8 cellular contexts compared by ENCODE assay signal in the genomic region with DNA sequence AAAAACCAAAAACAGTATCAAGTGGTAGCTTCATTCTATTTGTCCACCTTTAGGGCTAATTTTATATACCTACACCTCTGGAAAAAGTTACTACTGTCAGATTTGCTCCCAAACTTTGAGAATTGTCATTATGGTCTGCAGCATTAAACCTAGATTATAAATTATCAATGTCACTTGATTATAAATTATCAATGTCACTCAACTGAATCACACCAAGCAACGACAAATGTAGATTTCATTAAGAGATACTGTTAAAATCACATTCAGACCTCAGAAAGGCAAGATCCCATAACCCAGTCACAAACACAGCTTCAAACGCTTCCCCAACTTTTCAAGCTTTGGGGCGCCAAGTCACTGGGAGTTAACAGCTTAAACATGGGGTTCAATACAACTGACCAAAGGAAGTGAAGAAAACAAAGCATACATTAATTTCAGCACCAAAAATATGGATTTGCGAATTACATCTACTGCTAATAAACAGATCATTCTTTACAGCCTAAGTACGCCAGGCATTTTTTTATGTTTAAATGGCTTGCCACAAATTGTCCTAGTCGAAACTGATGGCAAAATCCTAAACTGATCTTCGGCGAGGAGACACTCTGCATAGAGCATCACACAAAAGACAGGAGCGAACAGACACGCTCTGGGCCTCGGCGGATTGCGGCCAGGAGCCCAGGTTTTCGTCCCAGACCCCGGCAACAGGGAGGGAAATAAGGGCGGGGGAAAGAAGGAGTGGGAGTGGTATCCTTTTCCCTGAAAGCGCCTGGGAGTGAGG. TPM values are rescaled to one million over a fixed set of nuclear protein-coding genes. Genes with fewer than 3 reads are reported as not detected.
DNase-seq lines count a peak whose midpoint lies in the region; TF ChIP-seq lines count a peak whose summit lies in the region.

No MANE protein-coding gene starts in this region.

- TF ChIP-seq CTCF in esophagus muscularis mucosa (IDR thresholded peaks at IDR 0.05): no peak

- H3K23ac ChIP-seq in neuronal stem cell (ENCODE audit: low read depth, low read length, poor library complexity): peak overlapping the region; percentile 99

- no peak overlapping the region for H4K91ac ChIP-seq in neuronal stem cell (ENCODE audit: low read depth, low read length, poor library complexity)

- peak overlapping the region; percentile 68 for H3K4me2 ChIP-seq in neuronal stem cell (ENCODE audit: insufficient read depth, low read length, poor library complexity, severe bottlenecking)

- DNase-seq in activated naive CD4-positive, alpha-beta T cell treated with anti-CD3 and anti-CD28 coated beads for 36 hours: no peak
- DNase-seq in activated naive CD4-positive, alpha-beta T cell treated with anti-CD3 and anti-CD28 coated beads, Interleukin-2, amount 50 U/mL, for 16 hours: no peak
- DNase-seq in SJCRH30: peak in 1 of 2 experiments; percentile 7
- DNase-seq in esophagus muscularis mucosa (ENCODE audit: extremely low spot score): no peak
- no peak for DNase-seq in neuronal stem cell (ENCODE audit: low spot score)
- DNase-seq in NCI-H1105 (lab: John Stamatoyannopoulos, UW): no peak
- no peak for DNase-seq in activated gamma-delta T cell (lab: John Stamatoyannopoulos, UW)
- DNase-seq in NCI-H1417 (lab: John Stamatoyannopoulos, UW): no peak

- CTCF ChIA-PET in activated naive CD4-positive, alpha-beta T cell treated with anti-CD3 and anti-CD28 coated beads for 36 hours (lab: Charles Lee): interaction anchor here (1.0 kb wide), 1 partner anchor 10 kb away, joined by 4 read pairs; no protein-coding TSS in a partner anchor

- peak overlapping the region; percentile 94 for H3K9ac ChIP-seq in neuronal stem cell (ENCODE audit: low read depth, low read length, poor library complexity)

- H4K8ac ChIP-seq in neuronal stem cell (ENCODE audit: low read depth, low read length): no peak overlapping the region

- H3K14ac ChIP-seq in neuronal stem cell (ENCODE audit: low read length): no peak overlapping the region

- peak overlapping the region; percentile 94 for H2BK5ac ChIP-seq in neuronal stem cell (ENCODE audit: low read length)

- H3K27me3 ChIP-seq in SJCRH30 (no peaks in the 10 kb centered on the region), esophagus muscularis mucosa (no peaks in the 10 kb centered on the region), neuronal stem cell (ENCODE audit: control insufficient read depth in 3 of 3, insufficient read depth in 3 of 3, low read depth in 1 of 3, low read length in 3 of 3) (no peaks in the 10 kb centered on the region)

- H3K4me1 Mint-ChIP-seq in activated naive CD4-positive, alpha-beta T cell treated with anti-CD3 and anti-CD28 coated beads for 36 hours (ENCODE audit: low read depth): peaks cover 61% of the 10 kb centered on the region

- H3K4me3 ChIP-seq in SJCRH30: peak overlapping the region; percentile 92
- peak overlapping the region; percentile 71 to 96 (median 80) for H3K4me3 ChIP-seq in esophagus muscularis mucosa
- H3K4me3 ChIP-seq in neuronal stem cell (ENCODE audit: low read length in 2 of 2): peak overlapping the region; percentile 68 to 89

- H2BK12ac ChIP-seq in neuronal stem cell (ENCODE audit: low read length): no peak overlapping the region

- no peak for TF ChIP-seq EP300 in esophagus muscularis mucosa (IDR thresholded peaks at IDR 0.05)

- H2AFZ ChIP-seq in neuronal stem cell (ENCODE audit: low read length): peak overlapping the region; percentile 96

- WGBS in esophagus muscularis mucosa: 3% methylated on average over 16 of the region's 17 CpGs
- WGBS in neuronal stem cell (ENCODE audit: extremely low coverage in 2 of 2, insufficient read length in 2 of 2, insufficient replicate concordance in 1 of 2), 2 donors: no CpG with 5 or more reads among the region's 17 CpGs

- peak overlapping the region; percentile 100 for H3K18ac ChIP-seq in neuronal stem cell (ENCODE audit: low read length)

- peaks cover 5% of the 10 kb centered on the region for H3K36me3 Mint-ChIP-seq in activated naive CD4-positive, alpha-beta T cell treated with anti-CD3 and anti-CD28 coated beads for 36 hours (ENCODE audit: low read depth)

- peaks cover 3% of the 10 kb centered on the region; the same call in 1 of the 2 replicates for H3K4me1 ChIP-seq in SJCRH30
- H3K4me1 ChIP-seq in esophagus muscularis mucosa: peaks cover 37 to 61% (median 52%) of the 10 kb centered on the region in 4 donors
- peaks cover 4 to 9% of the 10 kb centered on the region in 2 donors for H3K4me1 ChIP-seq in neuronal stem cell (ENCODE audit: control insufficient read depth in 2 of 2, insufficient read depth in 1 of 2, low read depth in 1 of 2, low read length in 2 of 2)

- no peaks in the 10 kb centered on the region for H3K27me3 Mint-ChIP-seq in activated naive CD4-positive, alpha-beta T cell treated with anti-CD3 and anti-CD28 coated beads for 36 hours (ENCODE audit: low read depth)

- intact Hi-C loops in activated naive CD4-positive, alpha-beta T cell treated with anti-CD3 and anti-CD28 coated beads for 36 hours (cut with micrococcal nuclease): loop anchor here (2.0 kb wide), 1 partner anchor 139 kb away; no protein-coding TSS in a partner anchor
- intact Hi-C loops in esophagus muscularis mucosa (cut with DNase I): no loop called here

- no peaks in the 10 kb centered on the region for H3K9me3 Mint-ChIP-seq in activated naive CD4-positive, alpha-beta T cell treated with anti-CD3 and anti-CD28 coated beads for 36 hours

- H3K4me3 Mint-ChIP-seq in activated naive CD4-positive, alpha-beta T cell treated with anti-CD3 and anti-CD28 coated beads for 36 hours: peak overlapping the region; percentile 99

- peaks cover 13% of the 10 kb centered on the region for H3K79me1 ChIP-seq in neuronal stem cell (ENCODE audit: low read depth, low read length)

- no peaks in the 10 kb centered on the region for H3K9me3 ChIP-seq in SJCRH30 (replicated peaks)
- H3K9me3 ChIP-seq in esophagus muscularis mucosa: no peaks in the 10 kb centered on the region
- H3K9me3 ChIP-seq in neuronal stem cell (replicated peaks in 1 of 2; ENCODE audit: control insufficient read depth in 2 of 2, insufficient read depth in 1 of 2, low read depth in 1 of 2, low read length in 2 of 2): peaks cover 0 to 2% of the 10 kb centered on the region in 2 donors

- H3K36me3 ChIP-seq in SJCRH30 (no peaks in the 10 kb centered on the region), esophagus muscularis mucosa (no peaks in the 10 kb centered on the region), neuronal stem cell (replicated peaks in 1 of 2; ENCODE audit: control insufficient read depth in 2 of 2, insufficient read depth in 2 of 2, low read length in 2 of 2) (no peaks in the 10 kb centered on the region)

- peak overlapping the region; percentile 87 for H2BK120ac ChIP-seq in neuronal stem cell (ENCODE audit: low read depth, low read length)

- H2AK5ac ChIP-seq in neuronal stem cell (ENCODE audit: low read depth, low read length): peak overlapping the region; percentile 64

- peak overlapping the region; percentile 95 for H3K4ac ChIP-seq in neuronal stem cell (ENCODE audit: low read length)

- H3K27ac ChIP-seq in SJCRH30 (peak overlapping the region; percentile 83), esophagus muscularis mucosa (replicated peaks in 1 of 4) (peak overlapping the region; percentile 88 to 96 (median 95)), neuronal stem cell (replicated peaks; ENCODE audit: low read length) (peak overlapping the region; percentile 91)

- TF ChIP-seq POLR2A in esophagus muscularis mucosa (IDR thresholded peaks at IDR 0.05; ENCODE audit: low read depth): no peak

- H2BK15ac ChIP-seq in neuronal stem cell (ENCODE audit: low read length): no peak overlapping the region

- H3K27ac Mint-ChIP-seq in activated naive CD4-positive, alpha-beta T cell treated with anti-CD3 and anti-CD28 coated beads for 36 hours: peak overlapping the region; percentile 86

RNA-seq across cellular contexts. Expression of gene GLG1, which starts 1.0 kb away (rescaled TPM):
- 10 to 100 TPM; 60.8 to 62.0 TPM for total RNA-seq in activated naive CD4-positive, alpha-beta T cell treated with anti-CD3 and anti-CD28 coated beads for 36 hours
- 45.4 and 54.3 TPM in 2 replicates for total RNA-seq in SJCRH30 (2014; rRNA removed; shearing (Covaris generic))
- 100 to 1,000 TPM in 3 of 4 donors, 10 to 100 TPM in 1; 92.8 to 128 (median 121) TPM for total RNA-seq in esophagus muscularis mucosa
- polyA plus RNA-seq in neuronal stem cell (2013, experiment 1 of 2): 53.7 TPM
- 54.8 TPM for polyA plus RNA-seq in neuronal stem cell (2013, experiment 2 of 2)
